ENCODE assay signal across 8 cellular contexts in the genomic region with DNA sequence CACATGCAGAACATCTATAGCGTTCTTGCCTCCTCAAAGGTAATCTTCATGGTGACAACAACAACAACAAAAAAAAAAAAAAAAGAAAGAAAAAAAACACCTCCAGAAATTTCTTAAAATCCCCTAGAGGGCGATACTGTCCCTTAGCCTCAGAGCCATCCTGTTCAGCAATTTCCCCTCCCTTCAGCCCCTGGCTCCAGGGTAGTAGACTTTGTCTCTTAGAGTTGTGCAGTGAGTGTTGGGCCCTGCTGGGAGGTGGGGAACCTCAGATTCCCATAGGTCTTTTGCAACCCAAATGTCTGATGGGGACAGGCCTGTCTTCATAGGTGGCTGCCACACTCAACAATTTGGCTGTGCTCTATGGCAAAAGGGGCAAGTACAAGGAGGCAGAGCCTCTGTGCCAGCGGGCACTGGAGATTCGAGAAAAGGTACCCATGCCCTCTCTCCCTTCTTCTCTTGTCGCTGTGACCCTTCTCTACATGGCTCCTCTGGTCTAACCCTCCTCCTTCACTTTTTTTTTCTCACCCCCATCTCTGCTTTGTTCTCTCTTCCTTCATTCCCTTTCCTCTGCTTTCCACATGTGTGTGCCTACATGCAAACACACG. TPM values are rescaled to one million over a fixed set of nuclear protein-coding genes. Genes with fewer than 3 reads are reported as not detected.
DNase-seq lines count a peak whose midpoint lies in the region; ATAC-seq and TF ChIP-seq lines count a peak whose summit lies in the region.

No MANE protein-coding gene starts in this region.

- H3K27ac Mint-ChIP-seq in activated CD8-positive, alpha-beta T cell treated with anti-CD3 and anti-CD28 coated beads, Interleukin-2, amount 10 ng/mL, durations not matched to agents 7 days and 5 days: no peak overlapping the region

- H3K27me3 Mint-ChIP-seq in activated CD8-positive, alpha-beta T cell treated with anti-CD3 and anti-CD28 coated beads, Interleukin-2, amount 10 ng/mL, durations not matched to agents 7 days and 5 days (ENCODE audit: low read depth): peaks cover 3% of the 10 kb centered on the region

- peaks cover 3% of the 10 kb centered on the region for H3K4me1 Mint-ChIP-seq in activated CD8-positive, alpha-beta T cell treated with anti-CD3 and anti-CD28 coated beads, Interleukin-2, amount 10 ng/mL, durations not matched to agents 7 days and 5 days (ENCODE audit: low read depth)

- ATAC-seq in activated CD8-positive, alpha-beta T cell treated with anti-CD3 and anti-CD28 coated beads, Interleukin-2, amount 10 ng/mL, durations not matched to agents 7 days and 5 days: peak; percentile 78
- ATAC-seq in HG02642 (IDR thresholded peaks at IDR 0.05; ENCODE audit: poor library complexity, unreplicated experiment): no peak

- no peaks in the 10 kb centered on the region for H3K9me3 Mint-ChIP-seq in activated CD8-positive, alpha-beta T cell treated with anti-CD3 and anti-CD28 coated beads, Interleukin-2, amount 10 ng/mL, durations not matched to agents 7 days and 5 days (ENCODE audit: insufficient read depth)

- no peak for DNase-seq in AG04449 (ENCODE audit: low read depth, low spot score)
- peak; percentile 60 for DNase-seq in ELF-1 (ENCODE audit: low read depth, low spot score)
- DNase-seq in NCI-H146 (lab: John Stamatoyannopoulos, UW): peak; percentile 71
- peak; percentile 43 for DNase-seq in activated CD8-positive, alpha-beta T cell treated with anti-CD3 and anti-CD28 coated beads, Interleukin-2, amount 10 ng/mL, durations not matched to agents 7 days and 5 days
- DNase-seq in islet precursor cell: peak; percentile 68
- no peak for DNase-seq in midbrain (lab: John Stamatoyannopoulos, UW)
- no peak for DNase-seq in activated CD4-positive, CD25-positive, alpha-beta regulatory T cell (lab: John Stamatoyannopoulos, UW)

- CTCF ChIA-PET in AG04449 (lab: Yijun Ruan, JAX): interaction anchor here (0.7 to 9.7 kb wide), 15 partner anchors 10 to 273 kb away, joined by 3 to 183 read pairs (median 3); a partner anchor contains a TSS
- CTCF ChIA-PET in activated CD8-positive, alpha-beta T cell treated with anti-CD3 and anti-CD28 coated beads, Interleukin-2, amount 10 ng/mL, durations not matched to agents 7 days and 5 days (lab: Charles Lee): interaction anchor here (1.0 to 3.4 kb wide), 3 partner anchors 10 to 73 kb away, joined by 3 to 25 read pairs (median 3); a partner anchor contains a TSS

- no peak overlapping the region for H3K4me3 Mint-ChIP-seq in activated CD8-positive, alpha-beta T cell treated with anti-CD3 and anti-CD28 coated beads, Interleukin-2, amount 10 ng/mL, durations not matched to agents 7 days and 5 days

- H3K36me3 Mint-ChIP-seq in activated CD8-positive, alpha-beta T cell treated with anti-CD3 and anti-CD28 coated beads, Interleukin-2, amount 10 ng/mL, durations not matched to agents 7 days and 5 days (ENCODE audit: low read depth): no peaks in the 10 kb centered on the region

- POLR2A ChIA-PET in AG04449 (lab: Yijun Ruan, JAX): no interaction called here
- POLR2A ChIA-PET in activated CD8-positive, alpha-beta T cell treated with anti-CD3 and anti-CD28 coated beads, Interleukin-2, amount 10 ng/mL, durations not matched to agents 7 days and 5 days (lab: Charles Lee): no interaction called here

- peak; percentile 44 for TF ChIP-seq CTCF in AG04449 (IDR thresholded peaks at IDR 0.05; ENCODE audit: insufficient read depth, low read length, missing control alignments)

- H3K4me3 ChIP-seq in AG04449 (ENCODE audit: low read depth, low read length): no peak overlapping the region

RNA-seq across cellular contexts. Expression of a gene that starts 6.0 kb away (rescaled TPM):
- 1 to 10 TPM; 1.2 to 1.8 TPM for total RNA-seq in activated CD8-positive, alpha-beta T cell treated with anti-CD3 and anti-CD28 coated beads, Interleukin-2, amount 10 ng/mL, durations not matched to agents 7 days and 5 days

RNA-seq across cellular contexts. Expression of a gene that starts 10.7 kb away (rescaled TPM):
- 10 to 100 TPM; 11.1 to 12.4 TPM for total RNA-seq in activated CD8-positive, alpha-beta T cell treated with anti-CD3 and anti-CD28 coated beads, Interleukin-2, amount 10 ng/mL, durations not matched to agents 7 days and 5 days

RNA-seq across cellular contexts. Expression of a gene that starts 10.9 kb away (rescaled TPM):
- total RNA-seq in activated CD8-positive, alpha-beta T cell treated with anti-CD3 and anti-CD28 coated beads, Interleukin-2, amount 10 ng/mL, durations not matched to agents 7 days and 5 days: 10 to 100 TPM; 57.5 to 58.7 TPM

RNA-seq across cellular contexts. Expression of a gene that starts 16.5 kb away (rescaled TPM):
- total RNA-seq in activated CD8-positive, alpha-beta T cell treated with anti-CD3 and anti-CD28 coated beads, Interleukin-2, amount 10 ng/mL, durations not matched to agents 7 days and 5 days: 1 to 10 TPM; 8.5 to 8.9 TPM

RNA-seq across cellular contexts. Expression of a gene that starts 48.7 kb away (rescaled TPM):
- total RNA-seq in activated CD8-positive, alpha-beta T cell treated with anti-CD3 and anti-CD28 coated beads, Interleukin-2, amount 10 ng/mL, durations not matched to agents 7 days and 5 days: 10 to 100 TPM; 84.3 to 92.8 TPM

Comparison
In these comparisons a context has a peak if more than half of its experiments do, and no peak if none do; other contexts are left out.
1. DNase-seq: peak in ELF-1 (single experiment), NCI-H146 (single experiment), activated CD8-positive, alpha-beta T cell treated with anti-CD3 and anti-CD28 coated beads, Interleukin-2, amount 10 ng/mL, durations not matched to agents 7 days and 5 days (single experiment) and islet precursor cell (single experiment); none in AG04449 (single experiment), midbrain (single experiment) and activated CD4-positive, CD25-positive, alpha-beta regulatory T cell (0 of 4).